ENCODE assay signal across 1 cellular context in genomic region chr3:86774082-86774691, GRCh38.
TF ChIP-seq lines count a peak whose summit lies in the region.

No MANE protein-coding gene starts in this region.

TF ChIP-seq in SK-N-SH, 30 proteins besides CTCF, POLR2A, EP300 and RAD21 (continued from another document):
- TF ChIP-seq ZBTB33 (IDR thresholded peaks at IDR 0.05; ENCODE audit: borderline replicate concordance, low read depth) (no peak), USF1 (IDR thresholded peaks at IDR 0.05; ENCODE audit: borderline replicate concordance, low read depth) (no peak), TAF1 (IDR thresholded peaks at IDR 0.05; ENCODE audit: borderline replicate concordance, low read depth, low read length) (no peak), JUND (IDR thresholded peaks at IDR 0.05) (no peak), ELF1 (IDR thresholded peaks at IDR 0.05) (no peak), FOSL2 (IDR thresholded peaks at IDR 0.05; ENCODE audit: borderline replicate concordance, low read depth) (no peak)
